In the genomic region with DNA sequence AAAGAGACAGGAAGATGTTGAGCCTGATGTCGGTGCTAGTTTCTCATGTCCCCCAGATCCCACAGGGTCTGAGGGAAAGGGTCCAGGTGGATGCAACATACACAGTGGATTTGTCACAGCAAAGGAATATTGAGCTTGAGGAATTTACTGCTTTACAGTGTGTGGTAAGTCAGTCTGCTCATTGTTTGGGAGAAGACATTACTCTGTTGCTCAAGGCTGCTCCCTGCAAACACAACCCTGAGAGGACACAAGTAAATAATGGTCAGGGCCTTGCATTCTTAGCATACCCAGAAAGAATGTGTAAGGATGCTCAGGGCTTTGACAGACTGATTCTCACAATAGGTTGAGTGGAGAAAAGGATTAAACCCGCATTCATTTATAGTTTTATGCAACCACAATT, we compare ENCODE assay signal across 1 cellular context.
TF ChIP-seq lines count a peak whose summit lies in the region.

No MANE protein-coding gene starts in this region.

TF ChIP-seq in IMR-90, 13 proteins besides CTCF, POLR2A, EP300 and RAD21:
- TF ChIP-seq FOS (IDR thresholded peaks at IDR 0.05; ENCODE audit: low read depth, low read length): no peak
- TF ChIP-seq CHD1 (IDR thresholded peaks at IDR 0.05; ENCODE audit: low read depth, low read length): no peak
- no peak for TF ChIP-seq MXI1 (IDR thresholded peaks at IDR 0.05; ENCODE audit: borderline replicate concordance, low read depth, low read length)
- TF ChIP-seq ELK1 (IDR thresholded peaks at IDR 0.05; ENCODE audit: borderline replicate concordance, low read depth, low read length): no peak
- no peak for TF ChIP-seq RFX5 (IDR thresholded peaks at IDR 0.05; ENCODE audit: low read depth, low read length)
- no peak for TF ChIP-seq BHLHE40 (IDR thresholded peaks at IDR 0.05; ENCODE audit: low read depth, low read length)
- TF ChIP-seq MAFK (IDR thresholded peaks at IDR 0.05; ENCODE audit: low read depth, low read length): no peak
- TF ChIP-seq RCOR1 (IDR thresholded peaks at IDR 0.05; ENCODE audit: insufficient replicate concordance, low read length): no peak
- TF ChIP-seq, protein P1, sequence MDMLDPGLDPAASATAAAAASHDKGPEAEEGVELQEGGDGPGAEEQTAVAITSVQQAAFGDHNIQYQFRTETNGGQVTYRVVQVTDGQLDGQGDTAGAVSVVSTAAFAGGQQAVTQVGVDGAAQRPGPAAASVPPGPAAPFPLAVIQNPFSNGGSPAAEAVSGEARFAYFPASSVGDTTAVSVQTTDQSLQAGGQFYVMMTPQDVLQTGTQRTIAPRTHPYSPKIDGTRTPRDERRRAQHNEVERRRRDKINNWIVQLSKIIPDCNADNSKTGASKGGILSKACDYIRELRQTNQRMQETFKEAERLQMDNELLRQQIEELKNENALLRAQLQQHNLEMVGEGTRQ (IDR thresholded peaks at IDR 0.05; ENCODE audit: low read depth, low read length): no peak
- no peak for TF ChIP-seq SMC3 (IDR thresholded peaks at IDR 0.05; ENCODE audit: low read depth, low read length)
- TF ChIP-seq NFE2L2 (IDR thresholded peaks at IDR 0.05; ENCODE audit: low read depth, low read length): no peak
- TF ChIP-seq MAZ (IDR thresholded peaks at IDR 0.05; ENCODE audit: borderline replicate concordance, low read depth, low read length): no peak
- no peak for TF ChIP-seq CEBPB (IDR thresholded peaks at IDR 0.05; ENCODE audit: low read depth, low read length)
